In genomic region chr1:32991819-32992488, GRCh38 we compare ENCODE assay signal across 9 cellular contexts. TPM values are rescaled to one million over a fixed set of nuclear protein-coding genes. Genes with fewer than 3 reads are reported as not detected.
DNase-seq lines count a peak whose midpoint lies in the region; ATAC-seq and TF ChIP-seq lines count a peak whose summit lies in the region.
"Had no signal": no experiment of that assay in that cellular context is flagged by ENCODE, and none has a peak within 500 bp of the region (broad histone marks: within the 10 kb centered on the region; RNA-seq: fewer than 3 reads in every experiment).

No MANE protein-coding gene starts in this region.

- H3K4me3 ChIP-seq in dorsolateral prefrontal cortex (no peak overlapping the region), tibial artery (no peak overlapping the region), ovary (no peak overlapping the region)
- H3K4me3 ChIP-seq: SJSA1 had no signal

- no peak for TF ChIP-seq CTCF in dorsolateral prefrontal cortex (IDR thresholded peaks at IDR 0.05 in 54 of 56, conservative IDR thresholded peaks at IDR 0.05 in 2 of 56; ENCODE audit: low read depth in 1 of 56, partially characterized antibody in 56 of 56)
- no peak for TF ChIP-seq CTCF in tibial artery (IDR thresholded peaks at IDR 0.05)
- no peak for TF ChIP-seq CTCF in ovary (IDR thresholded peaks at IDR 0.05)

- DNase-seq in activated T-cell treated with anti-CD3 and anti-CD28 coated beads, Interleukin-2, amount 50 U/mL, for 72 hours = no peak
- DNase-seq in activated T-cell treated with anti-CD3 and anti-CD28 coated beads, Interleukin-2, amount 50 U/mL, for 4 hours = no peak
- no peak for DNase-seq in dorsolateral prefrontal cortex
- DNase-seq in tibial artery = peak in 1 of 2 donors; percentile 5
- no peak for DNase-seq in ovary
- DNase-seq in glomerular visceral epithelial cell (ENCODE audit: extremely low spot score) = no peak
- DNase-seq in activated CD4-positive, CD25-positive, alpha-beta regulatory T cell (lab: John Stamatoyannopoulos, UW) = no peak

- peak overlapping the region; percentile 96 for H3K27ac Mint-ChIP-seq in activated T-cell treated with anti-CD3 and anti-CD28 coated beads, Interleukin-2, amount 50 U/mL, for 72 hours

- peaks cover 0 to 2% of the 10 kb centered on the region in 2 donors for H3K36me3 Mint-ChIP-seq in activated T-cell treated with anti-CD3 and anti-CD28 coated beads, Interleukin-2, amount 50 U/mL, for 72 hours (ENCODE audit: insufficient read depth in 2 of 2)
- no peaks in the 10 kb centered on the region for H3K36me3 Mint-ChIP-seq in activated T-cell treated with anti-CD3 and anti-CD28 coated beads, Interleukin-2, amount 50 U/mL, for 4 hours (ENCODE audit: insufficient read depth)

- H3K4me3 Mint-ChIP-seq in activated T-cell treated with anti-CD3 and anti-CD28 coated beads, Interleukin-2, amount 50 U/mL, for 72 hours = peak overlapping the region; percentile 66 to 86
- no peak overlapping the region for H3K4me3 Mint-ChIP-seq in activated T-cell treated with anti-CD3 and anti-CD28 coated beads, Interleukin-2, amount 50 U/mL, for 4 hours

- H3K27me3 Mint-ChIP-seq in activated T-cell treated with anti-CD3 and anti-CD28 coated beads, Interleukin-2, amount 50 U/mL, for 72 hours (ENCODE audit: low read depth) = no peaks in the 10 kb centered on the region
- H3K27me3 Mint-ChIP-seq in activated T-cell treated with anti-CD3 and anti-CD28 coated beads, Interleukin-2, amount 50 U/mL, for 4 hours (ENCODE audit: low read depth) = no peaks in the 10 kb centered on the region

- H3K9me3 Mint-ChIP-seq in activated T-cell treated with anti-CD3 and anti-CD28 coated beads, Interleukin-2, amount 50 U/mL, for 72 hours = no peaks in the 10 kb centered on the region
- H3K9me3 Mint-ChIP-seq in activated T-cell treated with anti-CD3 and anti-CD28 coated beads, Interleukin-2, amount 50 U/mL, for 4 hours = no peaks in the 10 kb centered on the region

- TF ChIP-seq POLR2A in ovary (IDR thresholded peaks at IDR 0.05) = no peak

- H3K27ac ChIP-seq in dorsolateral prefrontal cortex (peak overlapping the region in 34 of 59 donors; percentile 3 to 82 (median 41)), tibial artery (peak overlapping the region; percentile 25 to 53), ovary (no peak overlapping the region)

- intact Hi-C loops in dorsolateral prefrontal cortex (cut with DNase I) (no loop called here), tibial artery (cut with DNase I; ENCODE audit: low total_unique reads) (no loop called here), ovary (cut with DNase I) (no loop called here)

- H3K36me3 ChIP-seq in tibial artery (no peaks in the 10 kb centered on the region), ovary (no peaks in the 10 kb centered on the region)
- H3K36me3 ChIP-seq: SJSA1 had no signal

- H3K9me3 ChIP-seq in tibial artery (no peaks in the 10 kb centered on the region), ovary (no peaks in the 10 kb centered on the region)
- H3K9me3 ChIP-seq: SJSA1 had no signal

- H3K27me3 ChIP-seq in dorsolateral prefrontal cortex (no peaks in the 10 kb centered on the region), tibial artery (no peaks in the 10 kb centered on the region), ovary (no peaks in the 10 kb centered on the region)
- H3K27me3 ChIP-seq: SJSA1 had no signal

- peaks cover 0 to 67% (median 35%) of the 10 kb centered on the region in 4 donors for H3K4me1 ChIP-seq in tibial artery
- H3K4me1 ChIP-seq in ovary (ENCODE audit: insufficient read depth) = peaks cover 10% of the 10 kb centered on the region

- no peak for ATAC-seq in activated T-cell treated with anti-CD3 and anti-CD28 coated beads, Interleukin-2, amount 50 U/mL, for 72 hours (replicated peaks in 1 of 2)
- no peak for ATAC-seq in activated T-cell treated with anti-CD3 and anti-CD28 coated beads, Interleukin-2, amount 50 U/mL, for 4 hours
- ATAC-seq in HG03432 (IDR thresholded peaks at IDR 0.05; ENCODE audit: unreplicated experiment) = peak; percentile 11

- peaks cover 75% of the 10 kb centered on the region for H3K4me1 Mint-ChIP-seq in activated T-cell treated with anti-CD3 and anti-CD28 coated beads, Interleukin-2, amount 50 U/mL, for 72 hours (ENCODE audit: low read depth)
- peaks cover 41% of the 10 kb centered on the region for H3K4me1 Mint-ChIP-seq in activated T-cell treated with anti-CD3 and anti-CD28 coated beads, Interleukin-2, amount 50 U/mL, for 4 hours (ENCODE audit: low read depth)

- WGBS in ovary, 3 donors = 79 to 87% (median 86%) methylated on average over 9 of the region's 9 CpGs

- no peak for TF ChIP-seq EP300 in ovary (IDR thresholded peaks at IDR 0.05)

RNA-seq across cellular contexts. Expression of gene RNF19B, which starts 27.3 kb away (rescaled TPM):
- total RNA-seq in activated T-cell treated with anti-CD3 and anti-CD28 coated beads, Interleukin-2, amount 50 U/mL, for 72 hours = 100 to 1,000 TPM in 1 of 2 donors, 10 to 100 TPM in 1; 99.9 to 148 TPM
- 10 to 100 TPM; 21.4 to 32.9 (median 23.9) TPM for total RNA-seq in activated T-cell treated with anti-CD3 and anti-CD28 coated beads, Interleukin-2, amount 50 U/mL, for 4 hours
- 10 to 100 TPM; 19.7 to 42.6 (median 28.7) TPM for total RNA-seq in dorsolateral prefrontal cortex
- 10 to 100 TPM; 13.2 to 38.0 (median 15.0) TPM for total RNA-seq in ovary
- 10 to 100 TPM; 11.2 to 18.9 TPM for polyA plus RNA-seq in ovary

RNA-seq across cellular contexts. Expression of gene AK2, which starts 44.7 kb away (rescaled TPM):
- total RNA-seq in activated T-cell treated with anti-CD3 and anti-CD28 coated beads, Interleukin-2, amount 50 U/mL, for 72 hours = 100 to 1,000 TPM; 217 to 223 TPM
- 100 to 1,000 TPM; 320 to 346 (median 334) TPM for total RNA-seq in activated T-cell treated with anti-CD3 and anti-CD28 coated beads, Interleukin-2, amount 50 U/mL, for 4 hours
- total RNA-seq in dorsolateral prefrontal cortex (100 to 1,000 TPM in 6 of 120 experiments, 10 to 100 TPM in 114; 59.4 to 114 (median 81.1) TPM), ovary (100 to 1,000 TPM in 5 of 7 donors, 10 to 100 TPM in 2; 92.2 to 135 (median 115) TPM)
- polyA plus RNA-seq in ovary = 100 to 1,000 TPM in 1 of 2 donors, 10 to 100 TPM in 1; 52.9 to 150 TPM

Comparison
In these comparisons a context has a peak if more than half of its experiments do, and no peak if none do; other contexts are left out.
1. H3K27ac ChIP-seq: peak in dorsolateral prefrontal cortex (34 of 59) and tibial artery (2 of 2); none in ovary (0 of 2).